ENCODE assay signal across 29 cellular contexts in genomic region chr10:47297796-47298540, GRCh38. TPM values are rescaled to one million over a fixed set of nuclear protein-coding genes. Genes with fewer than 3 reads are reported as not detected.
"Had no signal": no experiment of that assay in that cellular context is flagged by ENCODE, and none has a peak within 500 bp of the region (broad histone marks: within the 10 kb centered on the region; RNA-seq: fewer than 3 reads in every experiment).

No MANE protein-coding gene starts in this region.

- H3K27ac Mint-ChIP-seq: activated CD8-positive, alpha-beta T cell treated with anti-CD3 and anti-CD28 coated beads, Interleukin-2, amount 10 ng/mL, durations not matched to agents 7 days and 5 days; activated naive CD4-positive, alpha-beta T cell treated with anti-CD3 and anti-CD28 coated beads, Interleukin-2, amount 50 U/mL, for 72 hours; activated T-helper 1 cell treated with anti-CD3 and anti-CD28 coated beads, Interleukin-12 subunit alpha, Interleukin-12 subunit beta, Interleukin-2, Interleukin-4 antibody, amounts not matched to agents 30 ng/mL and 10 ng/mL and 1 ng/mL, durations not matched to agents 14 hours and 24 hours and 36 hours; stimulated activated naive CD8-positive, alpha-beta T cell treated with anti-CD3 and anti-CD28 coated beads, Interleukin-15, Interleukin-2, amounts not matched to agents 100 ng/mL and 50 ng/mL, for 24 hours had no signal

- FAIRE-seq: frontal cortex, TTC549 had no signal

- H3K9me3 Mint-ChIP-seq: activated naive CD4-positive, alpha-beta T cell treated with anti-CD3 and anti-CD28 coated beads, Interleukin-2, amount 50 U/mL, for 72 hours; activated T-helper 1 cell treated with anti-CD3 and anti-CD28 coated beads, Interleukin-12 subunit alpha, Interleukin-12 subunit beta, Interleukin-2, Interleukin-4 antibody, amounts not matched to agents 30 ng/mL and 10 ng/mL and 1 ng/mL, durations not matched to agents 14 hours and 24 hours and 36 hours; stimulated activated naive CD8-positive, alpha-beta T cell treated with anti-CD3 and anti-CD28 coated beads, Interleukin-15, Interleukin-2, amounts not matched to agents 100 ng/mL and 50 ng/mL, for 24 hours had no signal

- H3K27ac ChIP-seq: brain microvascular endothelial cell, colonic mucosa, prostate gland, WERI-Rb-1 had no signal

- H3K4me3 ChIP-seq: colonic mucosa, dorsolateral prefrontal cortex, esophagus muscularis mucosa, prostate gland had no signal

- H3K9me3 ChIP-seq: colonic mucosa, esophagus muscularis mucosa, prostate gland had no signal

- H3K36me3 ChIP-seq: brain microvascular endothelial cell, colonic mucosa, esophagus muscularis mucosa, prostate gland, WERI-Rb-1 had no signal

- DNase-seq: activated CD4-positive, alpha-beta T cell treated with anti-CD3 and anti-CD28 coated beads for 1 hour; activated CD4-positive, alpha-beta T cell treated with anti-CD3 and anti-CD28 coated beads, Interleukin-2, amount 50 U/mL, for 1 hour; activated CD8-positive, alpha-beta T cell treated with anti-CD3 and anti-CD28 coated beads, Interleukin-2, amount 10 ng/mL, durations not matched to agents 7 days and 5 days; aorta; brain microvascular endothelial cell; central memory CD4-positive, alpha-beta T cell; colonic mucosa; hypothalamus; left ventricle myocardium superior; mammary epithelial cell; stimulated activated CD4-positive, alpha-beta T cell treated with anti-CD3 and anti-CD28 coated beads, Interleukin-12 subunit alpha, Interleukin-12 subunit beta, amount 100 ng/mL, for 4 hours; stimulated activated CD4-positive, alpha-beta T cell treated with anti-CD3 and anti-CD28 coated beads, Interleukin-4, amount 100 ng/mL, for 4 hours; substantia nigra; T-helper 1 cell; trophoblast cell; WERI-Rb-1 had no signal

- H3K4me3 Mint-ChIP-seq: activated CD8-positive, alpha-beta T cell treated with anti-CD3 and anti-CD28 coated beads, Interleukin-2, amount 10 ng/mL, durations not matched to agents 7 days and 5 days; activated T-helper 1 cell treated with anti-CD3 and anti-CD28 coated beads, Interleukin-12 subunit alpha, Interleukin-12 subunit beta, Interleukin-2, Interleukin-4 antibody, amounts not matched to agents 30 ng/mL and 10 ng/mL and 1 ng/mL, durations not matched to agents 14 hours and 24 hours and 36 hours; stimulated activated naive CD8-positive, alpha-beta T cell treated with anti-CD3 and anti-CD28 coated beads, Interleukin-15, Interleukin-2, amounts not matched to agents 100 ng/mL and 50 ng/mL, for 24 hours had no signal

- H3K4me1 ChIP-seq: colonic mucosa, prostate gland had no signal

- H3K36me3 Mint-ChIP-seq: activated naive CD4-positive, alpha-beta T cell treated with anti-CD3 and anti-CD28 coated beads, Interleukin-2, amount 50 U/mL, for 72 hours had no signal

RNA-seq across cellular contexts. Expression of gene GDF10, which starts 2.0 kb away (rescaled TPM):
- total RNA-seq: activated CD8-positive, alpha-beta T cell treated with anti-CD3 and anti-CD28 coated beads, Interleukin-2, amount 10 ng/mL, durations not matched to agents 7 days and 5 days; mammary epithelial cell; myocyte had no signal
- polyA plus RNA-seq: mammary epithelial cell had no signal

RNA-seq across cellular contexts. Expression of gene GDF2, which starts 24.3 kb away (rescaled TPM):
- total RNA-seq: activated CD8-positive, alpha-beta T cell treated with anti-CD3 and anti-CD28 coated beads, Interleukin-2, amount 10 ng/mL, durations not matched to agents 7 days and 5 days; activated naive CD4-positive, alpha-beta T cell treated with anti-CD3 and anti-CD28 coated beads, Interleukin-2, amount 50 U/mL, for 72 hours; activated T-helper 1 cell treated with anti-CD3 and anti-CD28 coated beads, Interleukin-12 subunit alpha, Interleukin-12 subunit beta, Interleukin-2, Interleukin-4 antibody, amounts not matched to agents 30 ng/mL and 10 ng/mL and 1 ng/mL, durations not matched to agents 14 hours and 24 hours and 36 hours; aorta; colonic mucosa; esophagus muscularis mucosa; frontal cortex; left ventricle myocardium superior; mammary epithelial cell; myocyte; osteoblast; prostate gland; skeletal muscle tissue had no signal
- polyA plus RNA-seq: adipose tissue, aorta, mammary epithelial cell, neural cell had no signal

RNA-seq across cellular contexts. Expression of gene RBP3, which starts 50.2 kb away (rescaled TPM):
- total RNA-seq: activated CD8-positive, alpha-beta T cell treated with anti-CD3 and anti-CD28 coated beads, Interleukin-2, amount 10 ng/mL, durations not matched to agents 7 days and 5 days; activated naive CD4-positive, alpha-beta T cell treated with anti-CD3 and anti-CD28 coated beads, Interleukin-2, amount 50 U/mL, for 72 hours; activated T-helper 1 cell treated with anti-CD3 and anti-CD28 coated beads, Interleukin-12 subunit alpha, Interleukin-12 subunit beta, Interleukin-2, Interleukin-4 antibody, amounts not matched to agents 30 ng/mL and 10 ng/mL and 1 ng/mL, durations not matched to agents 14 hours and 24 hours and 36 hours; aorta; colonic mucosa; frontal cortex; left ventricle myocardium superior; mammary epithelial cell; myocyte; osteoblast; prostate gland; skeletal muscle tissue had no signal
- polyA plus RNA-seq: adipose tissue, aorta, mammary epithelial cell, neural cell had no signal
